ENCODE assay signal across 24 cellular contexts in genomic region chr9:95486318-95486717, GRCh38. TPM values are rescaled to one million over a fixed set of nuclear protein-coding genes. Genes with fewer than 3 reads are reported as not detected.
A peak's percentile ranks its signal among the peaks of the same experiment; 100 is the strongest.
DNase-seq lines count a peak whose midpoint lies in the region; ATAC-seq and TF ChIP-seq lines count a peak whose summit lies in the region.
"Had no signal": no experiment of that assay in that cellular context is flagged by ENCODE, and none has a peak within 500 bp of the region (broad histone marks: within the 10 kb centered on the region; RNA-seq: fewer than 3 reads in every experiment).

No MANE protein-coding gene starts in this region.

- H3K9me3 Mint-ChIP-seq in progenitor cell of endocrine pancreas (ENCODE audit: low read depth) (no peaks in the 10 kb centered on the region), GM23338 (no peaks in the 10 kb centered on the region)
- H3K9me3 Mint-ChIP-seq: brain, endodermal cell, HFFc6 had no signal

- H3K9me2 ChIP-seq in GM23338 (ENCODE audit: insufficient read depth), result no peaks in the 10 kb centered on the region

- H3K79me2 ChIP-seq in GM23338 (replicated peaks; ENCODE audit: insufficient read depth), result peaks cover 85% of the 10 kb centered on the region

- TF ChIP-seq CTCF in 22Rv1 (IDR thresholded peaks at IDR 0.05) (no peak), progenitor cell of endocrine pancreas (IDR thresholded peaks at IDR 0.05; ENCODE audit: unreplicated experiment) (no peak), GM23338 (conservative IDR thresholded peaks at IDR 0.05; ENCODE audit: low read depth in 2 of 2) (no peak)

- peak overlapping the region; percentile 95 for H3K27ac Mint-ChIP-seq in progenitor cell of endocrine pancreas
- no peak overlapping the region for H3K27ac Mint-ChIP-seq in GM23338
- H3K27ac Mint-ChIP-seq: brain, endodermal cell, HFFc6 had no signal

- no peaks in the 10 kb centered on the region for H3K36me3 ChIP-seq in GM23338 (ENCODE audit: insufficient read depth)
- H3K36me3 ChIP-seq: colonic mucosa, neutrophil, spleen, tibial artery had no signal

- intact Hi-C loops in left colon (cut with DNase I, micrococcal nuclease), result no loop called here

- H3F3A ChIP-seq in GM23338 (replicated peaks; ENCODE audit: low read depth), result no peaks in the 10 kb centered on the region

- no peak overlapping the region for H3K4me3 ChIP-seq in GM23338
- H3K4me3 ChIP-seq: colonic mucosa, spleen, tibial artery had no signal

- H3K27me3 Mint-ChIP-seq in progenitor cell of endocrine pancreas, result no peaks in the 10 kb centered on the region
- H3K27me3 Mint-ChIP-seq in GM23338 (ENCODE audit: insufficient read depth, low read depth, poor library complexity), result peaks cover 2% of the 10 kb centered on the region
- H3K27me3 Mint-ChIP-seq: brain had no signal

- H3K4me3 Mint-ChIP-seq in progenitor cell of endocrine pancreas (ENCODE audit: low read depth) (no peak overlapping the region), GM23338 (no peak overlapping the region)
- H3K4me3 Mint-ChIP-seq: brain, endodermal cell, HFFc6 had no signal

- ATAC-seq in left colon (peak; percentile 71), GM21825 (IDR thresholded peaks at IDR 0.05; ENCODE audit: unreplicated experiment) (no peak), HG02970 (IDR thresholded peaks at IDR 0.05; ENCODE audit: low FRiP score, unreplicated experiment) (no peak), GM23338 (no peak)
- ATAC-seq: left cardiac atrium had no signal

- H3K27ac ChIP-seq in 22Rv1, result peak overlapping the region; percentile 41
- no peak overlapping the region for H3K27ac ChIP-seq in GM23338 (ENCODE audit: low read depth)
- H3K27ac ChIP-seq: colonic mucosa, neutrophil, spleen, tibial artery, WERI-Rb-1 had no signal

- H4K20me1 ChIP-seq in GM23338 (replicated peaks; ENCODE audit: insufficient read depth), result peaks cover 30% of the 10 kb centered on the region; the same call in 1 of the 2 replicates

- H3K4me1 ChIP-seq in GM23338 (ENCODE audit: insufficient read depth), result peaks cover 23% of the 10 kb centered on the region
- H3K4me1 ChIP-seq: Caco-2, colonic mucosa, spleen had no signal

- no peak overlapping the region for H3K4me2 ChIP-seq in GM23338

- DNase-seq in NCI-H2196 treated with DMSO at 0.1 percent for 48 hours (lab: John Stamatoyannopoulos, UW; ENCODE audit: unreplicated experiment) (peak; percentile 23), left colon (no peak), progenitor cell of endocrine pancreas (ENCODE audit: low spot score, unreplicated experiment) (no peak), GM23338 (ENCODE audit: low spot score) (no peak)
- DNase-seq in activated CD8-positive, alpha-beta memory T cell treated with anti-CD3 and anti-CD28 coated beads for 24 hours, result no peak
- DNase-seq: activated CD8-positive, alpha-beta memory T cell treated with anti-CD3 and anti-CD28 coated beads, Interleukin-2, amount 50 U/mL, for 48 hours; activated effector memory CD4-positive, alpha-beta T cell treated with anti-CD3 and anti-CD28 coated beads, Interleukin-2, amount 50 U/mL, for 16 hours; Caco-2; colonic mucosa; endodermal cell; HFFc6; left cardiac atrium; NCI-H1436; NCI-H524; spleen; stimulated activated CD4-positive, alpha-beta T cell treated with anti-CD3 and anti-CD28 coated beads, Interleukin-4, amount 100 ng/mL, for 1 hour; stimulated activated naive CD4-positive, alpha-beta T cell; tibial artery; WERI-Rb-1 had no signal

- no peaks in the 10 kb centered on the region for H3K27me3 ChIP-seq in GM23338 (ENCODE audit: insufficient read depth)
- H3K27me3 ChIP-seq: colonic mucosa, tibial artery had no signal

- peaks cover 42% of the 10 kb centered on the region for H3K4me1 Mint-ChIP-seq in progenitor cell of endocrine pancreas (ENCODE audit: low read depth)
- peaks cover 38% of the 10 kb centered on the region for H3K4me1 Mint-ChIP-seq in GM23338

- no peak overlapping the region for H2AFZ ChIP-seq in GM23338

- peaks cover 9% of the 10 kb centered on the region for H3K36me3 Mint-ChIP-seq in progenitor cell of endocrine pancreas (ENCODE audit: insufficient read depth)
- no peaks in the 10 kb centered on the region for H3K36me3 Mint-ChIP-seq in GM23338 (ENCODE audit: low read depth)

TF ChIP-seq in GM23338, 12 proteins besides CTCF, POLR2A, EP300 and RAD21 (continues in another document):
- no peak for TF ChIP-seq EZH2 (IDR thresholded peaks at IDR 0.05; ENCODE audit: low read depth, unreplicated experiment)
- TF ChIP-seq NANOG (IDR thresholded peaks at IDR 0.05; ENCODE audit: borderline replicate concordance), result no peak
- TF ChIP-seq ETS1 (IDR thresholded peaks at IDR 0.05), result no peak
- TF ChIP-seq ZNF462 (CRISPR knock-in tag; IDR thresholded peaks at IDR 0.05), result no peak

RNA-seq across cellular contexts. Expression of gene PTCH1, which starts 30.5 kb away (rescaled TPM):
- total RNA-seq in left colon, result 10 to 100 TPM; 18.6 to 35.4 TPM
- total RNA-seq in progenitor cell of endocrine pancreas, result 54.9 and 56.3 TPM in 2 replicates
- 34.1 and 36.9 TPM in 2 replicates for total RNA-seq in GM23338 (2014; rRNA removed; shearing (Covaris generic))
- 19.7 and 21.4 TPM in 2 replicates for polyA plus RNA-seq in GM23338 (2016; fragmentation: Nextera tagmentation; extraction: Ambion mirVana)
